19 cellular contexts compared by ENCODE assay signal in the genomic region with DNA sequence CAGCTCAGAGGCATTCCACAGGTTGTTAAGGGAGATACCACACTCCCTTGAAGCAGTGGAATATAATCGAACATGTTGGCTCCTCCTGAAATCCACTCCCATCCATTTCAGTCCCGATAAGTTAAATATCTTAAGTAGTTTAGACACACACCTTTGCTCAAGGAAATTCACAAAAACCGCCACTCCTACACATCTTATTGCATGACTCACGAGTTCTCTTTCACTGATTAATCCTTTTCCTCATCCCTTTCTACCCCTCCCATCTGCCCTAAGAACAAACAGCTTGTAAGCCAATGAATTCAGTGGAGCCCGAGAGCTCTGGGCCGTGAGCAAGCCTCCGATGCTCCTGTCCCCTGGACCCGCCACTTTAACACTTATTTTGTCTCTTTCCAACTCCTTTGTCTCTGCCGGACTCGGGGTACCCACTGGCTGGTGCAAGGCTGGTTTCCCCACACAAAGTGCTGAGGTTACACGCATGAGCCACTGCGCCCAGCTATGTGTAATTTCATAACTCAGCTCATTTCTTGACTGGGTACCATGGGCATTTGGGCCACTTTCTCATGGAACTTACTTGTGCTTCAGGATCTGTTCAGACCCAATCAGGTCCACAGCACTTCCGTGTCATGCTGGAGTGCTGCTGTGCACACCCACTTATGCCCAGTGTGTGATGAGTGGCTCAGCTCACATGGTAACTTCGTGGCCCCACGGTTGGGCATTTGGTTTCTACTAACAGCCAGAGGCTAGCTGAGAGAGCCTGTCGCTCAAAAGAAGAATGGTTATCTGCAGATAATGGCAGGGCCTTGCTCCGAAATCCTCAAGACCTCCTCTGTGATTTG.
A peak's percentile ranks its signal among the peaks of the same experiment; 100 is the strongest.
DNase-seq lines count a peak whose midpoint lies in the region; ATAC-seq and TF ChIP-seq lines count a peak whose summit lies in the region.
"Had no signal": no experiment of that assay in that cellular context is flagged by ENCODE, and none has a peak within 500 bp of the region (broad histone marks: within the 10 kb centered on the region; RNA-seq: fewer than 3 reads in every experiment).

No MANE protein-coding gene starts in this region.

- DNase-seq in right atrium auricular region (ENCODE audit: low spot score) (peak; percentile 55), heart right ventricle (no peak), RWPE1 (ENCODE audit: low spot score) (peak; percentile 13), glomerular visceral epithelial cell (ENCODE audit: extremely low spot score) (peak; percentile 42), NCI-H1048 (lab: John Stamatoyannopoulos, UW) (no peak), NOMO-1 (lab: John Stamatoyannopoulos, UW; ENCODE audit: unreplicated experiment in 2 of 2) (no peak), RPMI8226 (no peak)
- DNase-seq: AML-193; CD4-positive, CD25-positive, alpha-beta regulatory T cell; EL; Karpas-422; NCI-H1436; NCI-H2081; NCI-H2227 treated with DMSO at 0.1 percent for 48 hours; NCI-H524 treated with DMSO at 0.1 percent for 48 hours; NK-92 treated with Interleukin-12 subunit alpha and Interleukin-12 subunit beta, amount 100 ng/mL, for 24 hours; SIG-M5; T-helper 17 cell had no signal

- peaks cover 0 to 6% of the 10 kb centered on the region in 2 donors for H3K9me3 ChIP-seq in right atrium auricular region
- H3K9me3 ChIP-seq in heart right ventricle = peaks cover 0 to 37% (median 3%) of the 10 kb centered on the region in 11 donors

- H3K27me3 ChIP-seq in right atrium auricular region = no peaks in the 10 kb centered on the region
- no peaks in the 10 kb centered on the region for H3K27me3 ChIP-seq in heart right ventricle

- ATAC-seq in heart right ventricle = no peak
- no peak for ATAC-seq in GM18858 (IDR thresholded peaks at IDR 0.05; ENCODE audit: unreplicated experiment)
- ATAC-seq: T-helper 17 cell had no signal

- 68 to 75% methylated on average over 17 of the region's 17 CpGs for WGBS in heart right ventricle, 2 donors

- no peaks in the 10 kb centered on the region for H3K36me3 ChIP-seq in right atrium auricular region
- H3K36me3 ChIP-seq in heart right ventricle = no peaks in the 10 kb centered on the region

- H3K4me1 ChIP-seq in right atrium auricular region = no peaks in the 10 kb centered on the region
- no peaks in the 10 kb centered on the region for H3K4me1 ChIP-seq in heart right ventricle

- H3K27ac ChIP-seq in right atrium auricular region (no peak overlapping the region), heart right ventricle (no peak overlapping the region), RWPE1 (peak overlapping the region; percentile 70)

- POLR2A ChIA-PET in RWPE1 (lab: Yijun Ruan, JAX; ENCODE audit: low non-redundant PET) = no interaction called here

- CTCF ChIA-PET in RWPE1 (lab: Yijun Ruan, JAX) = no interaction called here

- H3K4me3 ChIP-seq in right atrium auricular region (no peak overlapping the region), heart right ventricle (no peak overlapping the region)

- intact Hi-C loops in heart right ventricle (cut with DNase I) = loop anchor here in 3 of 10 donors (5.0 kb wide), 1 partner anchor 167 kb away; no protein-coding TSS in a partner anchor

- TF ChIP-seq CTCF in right atrium auricular region (IDR thresholded peaks at IDR 0.05) (no peak), heart right ventricle (IDR thresholded peaks at IDR 0.05) (no peak), RWPE1 (conservative IDR thresholded peaks at IDR 0.05; ENCODE audit: low read depth) (no peak)

Comparison
In these comparisons a context has a peak if more than half of its experiments do, and no peak if none do; other contexts are left out.
1. DNase-seq: peak in right atrium auricular region (single experiment), RWPE1 (single experiment) and glomerular visceral epithelial cell (single experiment); none in heart right ventricle (0 of 2), NCI-H1048 (single experiment), NOMO-1 (0 of 2) and RPMI8226 (single experiment).